In the genomic region with DNA sequence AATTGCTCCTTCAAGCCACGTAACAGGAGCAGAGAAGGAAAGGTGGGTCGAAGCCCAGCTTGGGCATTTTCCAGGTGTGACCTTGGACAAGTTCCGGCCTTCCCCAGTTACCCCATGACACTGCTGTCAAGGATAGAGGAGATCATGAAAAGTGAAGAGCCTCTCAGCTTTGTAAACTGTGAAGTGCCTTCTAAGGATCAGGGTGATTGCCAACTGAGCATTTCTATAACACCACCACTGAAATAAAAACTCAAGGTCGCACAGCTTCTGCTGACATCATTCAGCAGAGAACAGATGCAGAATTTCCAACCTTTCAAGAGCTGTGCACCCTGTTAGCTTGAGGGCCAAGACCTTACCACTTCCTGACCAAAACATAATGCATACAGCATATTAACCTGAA, we compare ENCODE assay signal across 15 cellular contexts. TPM values are rescaled to one million over a fixed set of nuclear protein-coding genes. Genes with fewer than 3 reads are reported as not detected.
DNase-seq lines count a peak whose midpoint lies in the region; ATAC-seq lines count a peak whose summit lies in the region.
"Had no signal": no experiment of that assay in that cellular context is flagged by ENCODE, and none has a peak within 500 bp of the region (broad histone marks: within the 10 kb centered on the region; RNA-seq: fewer than 3 reads in every experiment).

No MANE protein-coding gene starts in this region.

- no peaks in the 10 kb centered on the region for H3K36me3 Mint-ChIP-seq in activated naive CD4-positive, alpha-beta T cell treated with anti-CD3 and anti-CD28 coated beads, Interleukin-2, amount 10 ng/mL, durations not matched to agents 7 days and 5 days
- no peaks in the 10 kb centered on the region for H3K36me3 Mint-ChIP-seq in T-cell
- H3K36me3 Mint-ChIP-seq in effector memory CD8-positive, alpha-beta T cell (ENCODE audit: insufficient read depth), result peaks cover 7% of the 10 kb centered on the region

- peak overlapping the region; percentile 76 for H3K27ac Mint-ChIP-seq in activated naive CD4-positive, alpha-beta T cell treated with anti-CD3 and anti-CD28 coated beads, Interleukin-2, amount 10 ng/mL, durations not matched to agents 7 days and 5 days
- H3K27ac Mint-ChIP-seq in T-cell, result no peak overlapping the region
- H3K27ac Mint-ChIP-seq in effector memory CD8-positive, alpha-beta T cell, result peak overlapping the region in 1 of 2 donors; percentile 52
- no peak overlapping the region for H3K27ac Mint-ChIP-seq in stimulated activated naive CD8-positive, alpha-beta T cell treated with anti-CD3 and anti-CD28 coated beads, Interleukin-15, amount 100 ng/mL, for 72 hours

- peaks cover 28% of the 10 kb centered on the region for H3K4me1 Mint-ChIP-seq in activated naive CD4-positive, alpha-beta T cell treated with anti-CD3 and anti-CD28 coated beads, Interleukin-2, amount 10 ng/mL, durations not matched to agents 7 days and 5 days
- H3K4me1 Mint-ChIP-seq in T-cell, result peaks cover 6 to 13% (median 8%) of the 10 kb centered on the region in 3 donors
- H3K4me1 Mint-ChIP-seq in effector memory CD8-positive, alpha-beta T cell (ENCODE audit: low read depth in 2 of 2), result peaks cover 0 to 4% of the 10 kb centered on the region in 2 donors
- H3K4me1 Mint-ChIP-seq in stimulated activated naive CD8-positive, alpha-beta T cell treated with anti-CD3 and anti-CD28 coated beads, Interleukin-15, amount 100 ng/mL, for 72 hours, result peaks cover 44% of the 10 kb centered on the region

- POLR2A ChIA-PET in T-cell (lab: Charles Lee), result interaction anchor here in 1 of 2 donors (0.6 kb wide), 1 partner anchor 1703 kb away, joined by 3 read pairs; no protein-coding TSS in a partner anchor

- peaks cover 26% of the 10 kb centered on the region for H3K27me3 Mint-ChIP-seq in activated naive CD4-positive, alpha-beta T cell treated with anti-CD3 and anti-CD28 coated beads, Interleukin-2, amount 10 ng/mL, durations not matched to agents 7 days and 5 days
- no peaks in the 10 kb centered on the region for H3K27me3 Mint-ChIP-seq in T-cell
- no peaks in the 10 kb centered on the region for H3K27me3 Mint-ChIP-seq in effector memory CD8-positive, alpha-beta T cell
- no peaks in the 10 kb centered on the region for H3K27me3 Mint-ChIP-seq in stimulated activated naive CD8-positive, alpha-beta T cell treated with anti-CD3 and anti-CD28 coated beads, Interleukin-15, amount 100 ng/mL, for 72 hours

- CTCF ChIA-PET in activated naive CD4-positive, alpha-beta T cell treated with anti-CD3 and anti-CD28 coated beads, Interleukin-2, amount 10 ng/mL, durations not matched to agents 7 days and 5 days (lab: Charles Lee), result interaction anchor here (0.8 to 11.5 kb wide), 10 partner anchors 24 to 627 kb away, joined by 3 to 403 read pairs (median 4); partner anchors contain the start of gene ZMYND8
- CTCF ChIA-PET in T-cell (lab: Charles Lee), result interaction anchor here (0.7 to 7.2 kb wide), 5 partner anchors 21 to 108 kb away, joined by 3 to 209 read pairs (median 4); no protein-coding TSS in a partner anchor

- H3K4me3 Mint-ChIP-seq in activated naive CD4-positive, alpha-beta T cell treated with anti-CD3 and anti-CD28 coated beads, Interleukin-2, amount 10 ng/mL, durations not matched to agents 7 days and 5 days, result no peak overlapping the region
- H3K4me3 Mint-ChIP-seq in T-cell, result no peak overlapping the region
- H3K4me3 Mint-ChIP-seq in effector memory CD8-positive, alpha-beta T cell, result no peak overlapping the region
- H3K4me3 Mint-ChIP-seq in stimulated activated naive CD8-positive, alpha-beta T cell treated with anti-CD3 and anti-CD28 coated beads, Interleukin-15, amount 100 ng/mL, for 72 hours, result no peak overlapping the region
- H3K4me3 Mint-ChIP-seq: neural crest cell had no signal

- ATAC-seq in T-cell (replicated peaks in 1 of 4) (peak in 3 of 4 experiments; percentile 26 to 77 (median 43)), HG03432 (IDR thresholded peaks at IDR 0.05; ENCODE audit: unreplicated experiment) (no peak), GM21390 (IDR thresholded peaks at IDR 0.05; ENCODE audit: unreplicated experiment) (no peak)
- peak; percentile 45 for ATAC-seq in effector memory CD8-positive, alpha-beta T cell (replicated peaks)
- ATAC-seq in stimulated activated naive CD8-positive, alpha-beta T cell treated with anti-CD3 and anti-CD28 coated beads, Interleukin-15, amount 100 ng/mL, for 72 hours, result peak; percentile 81

- DNase-seq in activated naive CD4-positive, alpha-beta T cell treated with anti-CD3 and anti-CD28 coated beads, Interleukin-2, amount 10 ng/mL, durations not matched to agents 7 days and 5 days, result peak; percentile 41
- no peak for DNase-seq in activated naive CD4-positive, alpha-beta T cell treated with anti-CD3 and anti-CD28 coated beads, Interleukin-2, amount 50 U/mL, for 16 hours
- DNase-seq in T-cell (no peak), RPMI8226 (no peak)
- no peak for DNase-seq in effector memory CD8-positive, alpha-beta T cell
- DNase-seq in stimulated activated naive CD8-positive, alpha-beta T cell treated with anti-CD3 and anti-CD28 coated beads, Interleukin-15, amount 100 ng/mL, for 72 hours, result peak in 1 of 2 donors; percentile 17
- DNase-seq: activated naive CD4-positive, alpha-beta T cell treated with Interleukin-2 at 50 U/mL for 16 hours; GF-D8; midbrain; NCI-H1694; NCI-H69; substantia nigra had no signal

- no peaks in the 10 kb centered on the region for H3K9me3 Mint-ChIP-seq in activated naive CD4-positive, alpha-beta T cell treated with anti-CD3 and anti-CD28 coated beads, Interleukin-2, amount 10 ng/mL, durations not matched to agents 7 days and 5 days
- H3K9me3 Mint-ChIP-seq in T-cell, result no peaks in the 10 kb centered on the region
- no peaks in the 10 kb centered on the region for H3K9me3 Mint-ChIP-seq in effector memory CD8-positive, alpha-beta T cell
- peaks cover 0 to 5% of the 10 kb centered on the region in 2 donors for H3K9me3 Mint-ChIP-seq in stimulated activated naive CD8-positive, alpha-beta T cell treated with anti-CD3 and anti-CD28 coated beads, Interleukin-15, amount 100 ng/mL, for 72 hours
- H3K9me3 Mint-ChIP-seq: neural crest cell had no signal

RNA-seq across cellular contexts. Expression of gene ZMYND8, which starts 24.0 kb away (rescaled TPM):
- 10 to 100 TPM; 39.6 to 68.9 (median 43.6) TPM for total RNA-seq in T-cell

Comparison
In these comparisons a context has a peak if more than half of its experiments do, and no peak if none do; other contexts are left out.
1. ATAC-seq: peak in T-cell (3 of 4), effector memory CD8-positive, alpha-beta T cell (single experiment) and stimulated activated naive CD8-positive, alpha-beta T cell treated with anti-CD3 and anti-CD28 coated beads, Interleukin-15, amount 100 ng/mL, for 72 hours (single experiment); none in HG03432 (single experiment) and GM21390 (single experiment).